Comparison of ENCODE assay signal across 14 cellular contexts in genomic region chr20:20210327-20210726, GRCh38.
DNase-seq lines count a peak whose midpoint lies in the region; ATAC-seq and TF ChIP-seq lines count a peak whose summit lies in the region.
"Had no signal": no experiment of that assay in that cellular context is flagged by ENCODE, and none has a peak within 500 bp of the region (broad histone marks: within the 10 kb centered on the region; RNA-seq: fewer than 3 reads in every experiment).

No MANE protein-coding gene starts in this region.

- H3K79me2 ChIP-seq in PC-9 (ENCODE audit: low read depth) = no peaks in the 10 kb centered on the region

- WGBS in suprapubic skin = 38% methylated on average over 5 of the region's 5 CpGs

- no TSS peak for BruUV-seq in PC-9 (replicated peaks; lab: Mats Ljungman, UMichigan)

- DNase-seq in Right ventricle myocardium inferior (ENCODE audit: missing footprints) (no peak), cardiac septum (ENCODE audit: low spot score) (no peak), SHP77 treated with DMSO at 0.1 percent for 48 hours (lab: John Stamatoyannopoulos, UW) (peak; percentile 57), left ventricle myocardium inferior (no peak), suprapubic skin (ENCODE audit: low spot score in 2 of 2) (peak in 1 of 2 donors; percentile 79), PC-9 (no peak)
- DNase-seq in activated naive CD8-positive, alpha-beta T cell treated with anti-CD3 and anti-CD28 coated beads, Interleukin-2, amount 50 U/mL, for 24 hours = no peak
- DNase-seq: nephron progenitor cell; stimulated activated CD4-positive, alpha-beta T cell treated with anti-CD3 and anti-CD28 coated beads, Interleukin-15, amount 100 ng/mL, for 24 hours; stimulated activated naive CD8-positive, alpha-beta T cell treated with anti-CD3 and anti-CD28 coated beads, Interleukin-15, Interleukin-2, amounts not matched to agents 100 U/mL and 50 U/mL, for 24 hours; upper lobe of right lung had no signal

- no peaks in the 10 kb centered on the region for H3K9me3 Mint-ChIP-seq in activated naive CD8-positive, alpha-beta T cell treated with anti-CD3 and anti-CD28 coated beads, Interleukin-2, amount 50 U/mL, for 24 hours
- H3K9me3 Mint-ChIP-seq: activated T-helper 17 cell treated with anti-CD3 and anti-CD28 coated beads, Interleukin-2, amount 50 U/mL, for 72 hours; nephron progenitor cell; WTC11 had no signal

- no peak for TF ChIP-seq POLR2A in suprapubic skin (IDR thresholded peaks at IDR 0.05)

- no peak for TF ChIP-seq CTCF in left ventricle myocardium inferior (IDR thresholded peaks at IDR 0.05; ENCODE audit: borderline replicate concordance)
- no peak for TF ChIP-seq CTCF in suprapubic skin (IDR thresholded peaks at IDR 0.05)
- TF ChIP-seq CTCF in PC-9 (conservative IDR thresholded peaks at IDR 0.05) = no peak

- 0 out of 2 replicates have a peak, but pooled peaks cover 3% of the 10 kb centered on the region for H4K20me1 ChIP-seq in PC-9 (ENCODE audit: insufficient read depth)

- H3K4me1 Mint-ChIP-seq in activated naive CD8-positive, alpha-beta T cell treated with anti-CD3 and anti-CD28 coated beads, Interleukin-2, amount 50 U/mL, for 24 hours = no peaks in the 10 kb centered on the region
- H3K4me1 Mint-ChIP-seq: activated T-helper 17 cell treated with anti-CD3 and anti-CD28 coated beads, Interleukin-2, amount 50 U/mL, for 72 hours had no signal

- no peaks in the 10 kb centered on the region for H3F3A ChIP-seq in PC-9 (ENCODE audit: insufficient read depth, low read depth)

- no peak overlapping the region for H3K4me3 Mint-ChIP-seq in activated naive CD8-positive, alpha-beta T cell treated with anti-CD3 and anti-CD28 coated beads, Interleukin-2, amount 50 U/mL, for 24 hours
- H3K4me3 Mint-ChIP-seq: activated T-helper 17 cell treated with anti-CD3 and anti-CD28 coated beads, Interleukin-2, amount 50 U/mL, for 72 hours; nephron progenitor cell; WTC11 had no signal

- TF ChIP-seq EP300 in suprapubic skin (IDR thresholded peaks at IDR 0.05) = no peak

- CTCF ChIA-PET in PC-9 (lab: Charles Lee) = no interaction called here

- POLR2A ChIA-PET in PC-9 (lab: Charles Lee; ENCODE audit: unreplicated experiment) = no interaction called here

- H3K27me3 ChIP-seq in left ventricle myocardium inferior (ENCODE audit: low read depth) (peaks cover 7% of the 10 kb centered on the region), suprapubic skin (no peaks in the 10 kb centered on the region), PC-9 (ENCODE audit: insufficient read depth, low read depth) (peaks cover 83% of the 10 kb centered on the region)
- H3K27me3 ChIP-seq: upper lobe of right lung had no signal

- no peaks in the 10 kb centered on the region for H3K36me3 Mint-ChIP-seq in activated naive CD8-positive, alpha-beta T cell treated with anti-CD3 and anti-CD28 coated beads, Interleukin-2, amount 50 U/mL, for 24 hours (ENCODE audit: low read depth)
- H3K36me3 Mint-ChIP-seq: WTC11 had no signal

- ATAC-seq in Right ventricle myocardium inferior = peak; percentile 58
- no peak for ATAC-seq in HG02938 (IDR thresholded peaks at IDR 0.05; ENCODE audit: unreplicated experiment)
- no peak for ATAC-seq in activated naive CD8-positive, alpha-beta T cell treated with anti-CD3 and anti-CD28 coated beads, Interleukin-2, amount 50 U/mL, for 24 hours
- ATAC-seq: activated T-helper 17 cell treated with anti-CD3 and anti-CD28 coated beads, Interleukin-2, amount 50 U/mL, for 72 hours; stimulated activated naive CD8-positive, alpha-beta T cell treated with anti-CD3 and anti-CD28 coated beads, Interleukin-15, Interleukin-2, amounts not matched to agents 100 U/mL and 50 U/mL, for 24 hours; upper lobe of right lung; WTC11 had no signal

- H3K27ac ChIP-seq in left ventricle myocardium inferior (replicated peaks) = peak overlapping the region; percentile 87
- peak overlapping the region; percentile 70 for H3K27ac ChIP-seq in suprapubic skin
- no peak overlapping the region for H3K27ac ChIP-seq in PC-9
- H3K27ac ChIP-seq: upper lobe of right lung had no signal

- H3K9me2 ChIP-seq in PC-9 (ENCODE audit: insufficient read depth) = no peaks in the 10 kb centered on the region

- H3K4me2 ChIP-seq in PC-9 = no peak overlapping the region

- H3K27ac Mint-ChIP-seq in activated naive CD8-positive, alpha-beta T cell treated with anti-CD3 and anti-CD28 coated beads, Interleukin-2, amount 50 U/mL, for 24 hours = no peak overlapping the region
- H3K27ac Mint-ChIP-seq: activated T-helper 17 cell treated with anti-CD3 and anti-CD28 coated beads, Interleukin-2, amount 50 U/mL, for 72 hours; nephron progenitor cell; WTC11 had no signal

- peaks cover 3% of the 10 kb centered on the region for H3K27me3 Mint-ChIP-seq in activated naive CD8-positive, alpha-beta T cell treated with anti-CD3 and anti-CD28 coated beads, Interleukin-2, amount 50 U/mL, for 24 hours

- H3K4me3 ChIP-seq in left ventricle myocardium inferior (no peak overlapping the region), suprapubic skin (no peak overlapping the region), PC-9 (no peak overlapping the region)
- H3K4me3 ChIP-seq: upper lobe of right lung had no signal

- H3K4me1 ChIP-seq in left ventricle myocardium inferior (peaks cover 66% of the 10 kb centered on the region), suprapubic skin (no peaks in the 10 kb centered on the region), PC-9 (replicated peaks; ENCODE audit: insufficient read depth) (no peaks in the 10 kb centered on the region)
- H3K4me1 ChIP-seq: upper lobe of right lung had no signal

- H3K36me3 ChIP-seq in left ventricle myocardium inferior = no peaks in the 10 kb centered on the region
- no peaks in the 10 kb centered on the region for H3K36me3 ChIP-seq in suprapubic skin
- no peaks in the 10 kb centered on the region for H3K36me3 ChIP-seq in PC-9 (ENCODE audit: low read depth)
- H3K36me3 ChIP-seq: upper lobe of right lung had no signal

- H3K9me3 ChIP-seq in left ventricle myocardium inferior (replicated peaks) (no peaks in the 10 kb centered on the region), suprapubic skin (no peaks in the 10 kb centered on the region), PC-9 (ENCODE audit: insufficient read depth, low read depth) (no peaks in the 10 kb centered on the region)
- H3K9me3 ChIP-seq: upper lobe of right lung had no signal

- intact Hi-C loops in Right ventricle myocardium inferior (cut with DNase I) = loop anchor here (5.0 kb wide), 1 partner anchor 73 kb away; no protein-coding TSS in a partner anchor
- intact Hi-C loops in cardiac septum (cut with DNase I) = loop anchor here (5.0 kb wide), 1 partner anchor 123 kb away; no protein-coding TSS in a partner anchor
- intact Hi-C loops in left ventricle myocardium inferior (cut with micrococcal nuclease) = no loop called here
- intact Hi-C loops in PC-9 (cut with micrococcal nuclease; ENCODE audit: unreplicated experiment) = no loop called here

- H2AFZ ChIP-seq in PC-9 = no peak overlapping the region

Comparison
In these comparisons a context has a peak if more than half of its experiments do, and no peak if none do; other contexts are left out.
1. intact Hi-C loops: an anchor here in Right ventricle myocardium inferior (5.0 kb wide) and cardiac septum (5.0 kb wide); none called in left ventricle myocardium inferior and PC-9.